In the genomic region with DNA sequence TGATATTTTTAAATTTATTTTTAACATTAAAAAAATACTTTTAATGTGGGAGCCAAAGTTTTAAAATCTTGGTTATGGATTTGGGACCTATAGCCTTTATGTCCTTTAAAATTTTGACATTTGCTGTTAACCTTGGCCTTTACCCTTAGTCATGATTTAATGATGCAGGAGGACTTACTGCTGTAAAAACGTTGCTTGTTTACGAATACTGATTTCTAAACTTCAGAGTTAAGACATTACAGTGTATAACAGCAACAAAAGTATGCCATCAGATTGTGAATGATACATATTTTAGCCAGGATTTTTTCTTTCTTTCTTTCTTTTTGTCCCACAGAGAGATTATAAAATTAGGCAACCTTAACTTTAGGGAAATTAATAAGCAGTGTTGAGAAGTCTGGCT, we compare ENCODE assay signal across 14 cellular contexts. TPM values are rescaled to one million over a fixed set of nuclear protein-coding genes. Genes with fewer than 3 reads are reported as not detected.
DNase-seq lines count a peak whose midpoint lies in the region; ATAC-seq and TF ChIP-seq lines count a peak whose summit lies in the region.
"Had no signal": no experiment of that assay in that cellular context is flagged by ENCODE, and none has a peak within 500 bp of the region (broad histone marks: within the 10 kb centered on the region; RNA-seq: fewer than 3 reads in every experiment).

No MANE protein-coding gene starts in this region.

- H3K27ac ChIP-seq in BLaER1 = no peak overlapping the region
- H3K27ac ChIP-seq: epithelial cell of prostate had no signal

- H3K9ac ChIP-seq in BLaER1 (no peak overlapping the region), adipocyte (ENCODE audit: low read length) (no peak overlapping the region)

- no peak for ATAC-seq in naive thymus-derived CD8-positive, alpha-beta T cell
- ATAC-seq in HG02852 (IDR thresholded peaks at IDR 0.05; ENCODE audit: unreplicated experiment) = no peak
- ATAC-seq: left colon had no signal

- H3K27ac Mint-ChIP-seq in naive thymus-derived CD8-positive, alpha-beta T cell = no peak overlapping the region

- H3K36me3 ChIP-seq in BLaER1 = peaks cover 57% of the 10 kb centered on the region
- peaks cover 28% of the 10 kb centered on the region for H3K36me3 ChIP-seq in adipocyte (ENCODE audit: control insufficient read depth, insufficient read depth, low read length, severe bottlenecking)

- no peaks in the 10 kb centered on the region for H3K9me3 ChIP-seq in BLaER1
- H3K9me3 ChIP-seq in adipocyte (ENCODE audit: control insufficient read depth, low read length) = no peaks in the 10 kb centered on the region
- H3K9me3 ChIP-seq: heart right ventricle, sigmoid colon had no signal

- H3K4me1 Mint-ChIP-seq in naive thymus-derived CD8-positive, alpha-beta T cell = peaks cover 24 to 85% (median 81%) of the 10 kb centered on the region in 4 donors

- H3K4me1 ChIP-seq in BLaER1 (peaks cover 85% of the 10 kb centered on the region), adipocyte (ENCODE audit: control insufficient read depth, insufficient read depth, low read length) (peaks cover 41% of the 10 kb centered on the region)

- no peak for TF ChIP-seq CTCF in GM12865 (IDR thresholded peaks at IDR 0.05; ENCODE audit: insufficient read depth, low read depth, low read length, missing control alignments)

- H3K4me2 ChIP-seq in BLaER1 = peak overlapping the region; percentile 51

- H3K4me3 ChIP-seq in BLaER1 (no peak overlapping the region), GM12865 (ENCODE audit: low read depth, low read length) (peak overlapping the region; percentile 25; the same call in 1 of the 2 replicates), adipocyte (ENCODE audit: low read length) (no peak overlapping the region)
- H3K4me3 ChIP-seq: heart right ventricle, sigmoid colon had no signal

- H3K36me3 Mint-ChIP-seq in naive thymus-derived CD8-positive, alpha-beta T cell = peaks cover 4 to 58% (median 19%) of the 10 kb centered on the region in 3 donors

- H3K9me3 Mint-ChIP-seq in naive thymus-derived CD8-positive, alpha-beta T cell = no peaks in the 10 kb centered on the region
- H3K9me3 Mint-ChIP-seq: H9, neural crest cell had no signal

- H4K20me1 ChIP-seq in BLaER1 = peaks cover 100% of the 10 kb centered on the region

- POLR2A ChIA-PET in naive thymus-derived CD8-positive, alpha-beta T cell (lab: Charles Lee) = interaction anchor here (2.5 kb wide), 1 partner anchor 9 kb away, joined by 14 read pairs; a partner anchor contains a TSS

- H3K27me3 ChIP-seq in BLaER1 = no peaks in the 10 kb centered on the region
- H3K27me3 ChIP-seq in adipocyte (replicated peaks; ENCODE audit: control insufficient read depth, insufficient read depth, low read length) = no peaks in the 10 kb centered on the region
- H3K27me3 ChIP-seq: heart right ventricle, sigmoid colon had no signal

- no peaks in the 10 kb centered on the region for H3K27me3 Mint-ChIP-seq in naive thymus-derived CD8-positive, alpha-beta T cell

- H3K4me3 Mint-ChIP-seq in naive thymus-derived CD8-positive, alpha-beta T cell = peak overlapping the region in 6 of 10 donors; percentile 0 to 61 (median 46)

- DNase-seq in GM12865 (ENCODE audit: low read depth) = no peak
- peak; percentile 19 for DNase-seq in adipocyte (ENCODE audit: low read depth)
- no peak for DNase-seq in naive thymus-derived CD8-positive, alpha-beta T cell
- no peak for DNase-seq in SHP77 (lab: John Stamatoyannopoulos, UW)
- DNase-seq in superior temporal gyrus (ENCODE audit: extremely low spot score) = no peak
- DNase-seq: cerebellar nuclear complex, H9, heart right ventricle, left colon, sigmoid colon had no signal

RNA-seq across cellular contexts. Expression of a gene that starts 8.9 kb away (rescaled TPM):
- 10 to 100 TPM; 43.1 to 44.0 TPM for total RNA-seq in naive thymus-derived CD8-positive, alpha-beta T cell
- 10 to 100 TPM in 1 of 3 donors, 1 to 10 TPM in 2; 6.6 to 11.0 (median 8.2) TPM for polyA plus RNA-seq in naive thymus-derived CD8-positive, alpha-beta T cell

RNA-seq across cellular contexts. Expression of a gene that starts 42.8 kb away (rescaled TPM):
- under 1 TPM; 0.55 to 0.88 TPM for total RNA-seq in naive thymus-derived CD8-positive, alpha-beta T cell
- polyA plus RNA-seq in naive thymus-derived CD8-positive, alpha-beta T cell = under 1 TPM; 0.15 to 0.61 (median 0.59) TPM

RNA-seq across cellular contexts. Expression of a gene that starts 59.4 kb away (rescaled TPM):
- 10 to 100 TPM; 72.0 to 76.0 TPM for total RNA-seq in naive thymus-derived CD8-positive, alpha-beta T cell
- 100 to 1,000 TPM; 192 to 262 (median 247) TPM for polyA plus RNA-seq in naive thymus-derived CD8-positive, alpha-beta T cell
